ENCODE assay signal across 16 cellular contexts in genomic region chr1:188061881-188062280, GRCh38.
DNase-seq lines count a peak whose midpoint lies in the region; TF ChIP-seq lines count a peak whose summit lies in the region.
"Had no signal": no experiment of that assay in that cellular context is flagged by ENCODE, and none has a peak within 500 bp of the region (broad histone marks: within the 10 kb centered on the region; RNA-seq: fewer than 3 reads in every experiment).

No MANE protein-coding gene starts in this region.

- DNase-seq in NCI-H510A treated with DMSO at 0.1 percent for 48 hours (lab: John Stamatoyannopoulos, UW), result peak; percentile 8
- DNase-seq in NCI-H510A (lab: John Stamatoyannopoulos, UW), result no peak
- DNase-seq in LNCaP clone FGC (ENCODE audit: low read depth), result peak; percentile 94
- no peak for DNase-seq in SJSA1 (ENCODE audit: low read depth in 1 of 2, low spot score in 2 of 2)
- no peak for DNase-seq in activated T-helper 2 cell treated with anti-CD3 and anti-CD28 coated beads, Interferon-gamma antibody, Interleukin-2, Interleukin-4, amounts not matched to agents 10 μg/mL and 5 μg/mL and 100 μg/mL, durations not matched to agents 14 hours and 24 hours and 36 hours (ENCODE audit: low spot score)
- DNase-seq in activated T-cell treated with anti-CD3 and anti-CD28 coated beads, Interleukin-2, amount 50 U/mL, for 1 hour, result no peak
- DNase-seq: 8988T; C1 segment of cervical spinal cord; Calu3; CD4-positive, alpha-beta memory T cell; COR-L47; DMS79; GDM1; H9 had no signal

- peaks cover 17% of the 10 kb centered on the region for H3K4me1 ChIP-seq in SJSA1 (replicated peaks)

- H3K4me3 Mint-ChIP-seq in activated T-helper 2 cell treated with anti-CD3 and anti-CD28 coated beads, Interferon-gamma antibody, Interleukin-2, Interleukin-4, amounts not matched to agents 10 μg/mL and 5 μg/mL and 100 μg/mL, durations not matched to agents 14 hours and 24 hours and 36 hours (ENCODE audit: low read depth), result no peak overlapping the region
- H3K4me3 Mint-ChIP-seq: CD4-positive, alpha-beta memory T cell; GM23338; H9 had no signal

- H3K4me3 ChIP-seq in LNCaP clone FGC (ENCODE audit: low read depth, low read length) (no peak overlapping the region), SJSA1 (no peak overlapping the region)
- H3K4me3 ChIP-seq: GM12878, GM23338 had no signal

- H3K27me3 ChIP-seq in SJSA1 (replicated peaks), result no peaks in the 10 kb centered on the region

- no peaks in the 10 kb centered on the region for H3K27me3 Mint-ChIP-seq in activated T-helper 2 cell treated with anti-CD3 and anti-CD28 coated beads, Interferon-gamma antibody, Interleukin-2, Interleukin-4, amounts not matched to agents 10 μg/mL and 5 μg/mL and 100 μg/mL, durations not matched to agents 14 hours and 24 hours and 36 hours (ENCODE audit: low read depth)
- H3K27me3 Mint-ChIP-seq: CD4-positive, alpha-beta memory T cell had no signal

- H3K27ac ChIP-seq in SJSA1, result 0 out of 2 replicates have a peak overlapping the region, but pooled peaks have one; percentile 10

- no peaks in the 10 kb centered on the region for H3K36me3 Mint-ChIP-seq in activated T-helper 2 cell treated with anti-CD3 and anti-CD28 coated beads, Interferon-gamma antibody, Interleukin-2, Interleukin-4, amounts not matched to agents 10 μg/mL and 5 μg/mL and 100 μg/mL, durations not matched to agents 14 hours and 24 hours and 36 hours (ENCODE audit: low read depth)
- H3K36me3 Mint-ChIP-seq: CD4-positive, alpha-beta memory T cell had no signal

- intact Hi-C loops in activated T-helper 2 cell treated with anti-CD3 and anti-CD28 coated beads, Interferon-gamma antibody, Interleukin-2, Interleukin-4, amounts not matched to agents 10 μg/mL and 5 μg/mL and 100 μg/mL, durations not matched to agents 14 hours and 24 hours and 36 hours (cut with micrococcal nuclease), result no loop called here

- no peaks in the 10 kb centered on the region for H3K4me1 Mint-ChIP-seq in activated T-helper 2 cell treated with anti-CD3 and anti-CD28 coated beads, Interferon-gamma antibody, Interleukin-2, Interleukin-4, amounts not matched to agents 10 μg/mL and 5 μg/mL and 100 μg/mL, durations not matched to agents 14 hours and 24 hours and 36 hours (ENCODE audit: low read depth)
- H3K4me1 Mint-ChIP-seq: CD4-positive, alpha-beta memory T cell; GM23338; H9 had no signal

- H3K9me3 Mint-ChIP-seq in activated T-helper 2 cell treated with anti-CD3 and anti-CD28 coated beads, Interferon-gamma antibody, Interleukin-2, Interleukin-4, amounts not matched to agents 10 μg/mL and 5 μg/mL and 100 μg/mL, durations not matched to agents 14 hours and 24 hours and 36 hours, result peaks cover 33% of the 10 kb centered on the region

- no peak for TF ChIP-seq CTCF in LNCaP clone FGC (IDR thresholded peaks at IDR 0.05; ENCODE audit: control insufficient read depth, extremely low read depth, insufficient read depth)

- H3K9me3 ChIP-seq in SJSA1 (replicated peaks), result no peaks in the 10 kb centered on the region; the same call in 1 of the 2 replicates

- H3K36me3 ChIP-seq in SJSA1, result no peaks in the 10 kb centered on the region

- no peak overlapping the region for H3K27ac Mint-ChIP-seq in activated T-helper 2 cell treated with anti-CD3 and anti-CD28 coated beads, Interferon-gamma antibody, Interleukin-2, Interleukin-4, amounts not matched to agents 10 μg/mL and 5 μg/mL and 100 μg/mL, durations not matched to agents 14 hours and 24 hours and 36 hours
- H3K27ac Mint-ChIP-seq: CD4-positive, alpha-beta memory T cell; GM23338; H9 had no signal

Comparison
In these comparisons a context has a peak if more than half of its experiments do, and no peak if none do; other contexts are left out.
1. DNase-seq: peak in NCI-H510A treated with DMSO at 0.1 percent for 48 hours (single experiment) and LNCaP clone FGC (single experiment); none in NCI-H510A (single experiment), SJSA1 (0 of 2), activated T-helper 2 cell treated with anti-CD3 and anti-CD28 coated beads, Interferon-gamma antibody, Interleukin-2, Interleukin-4, amounts not matched to agents 10 μg/mL and 5 μg/mL and 100 μg/mL, durations not matched to agents 14 hours and 24 hours and 36 hours (single experiment) and activated T-cell treated with anti-CD3 and anti-CD28 coated beads, Interleukin-2, amount 50 U/mL, for 1 hour (single experiment).